Comparison of ENCODE assay signal across 9 cellular contexts in the genomic region with DNA sequence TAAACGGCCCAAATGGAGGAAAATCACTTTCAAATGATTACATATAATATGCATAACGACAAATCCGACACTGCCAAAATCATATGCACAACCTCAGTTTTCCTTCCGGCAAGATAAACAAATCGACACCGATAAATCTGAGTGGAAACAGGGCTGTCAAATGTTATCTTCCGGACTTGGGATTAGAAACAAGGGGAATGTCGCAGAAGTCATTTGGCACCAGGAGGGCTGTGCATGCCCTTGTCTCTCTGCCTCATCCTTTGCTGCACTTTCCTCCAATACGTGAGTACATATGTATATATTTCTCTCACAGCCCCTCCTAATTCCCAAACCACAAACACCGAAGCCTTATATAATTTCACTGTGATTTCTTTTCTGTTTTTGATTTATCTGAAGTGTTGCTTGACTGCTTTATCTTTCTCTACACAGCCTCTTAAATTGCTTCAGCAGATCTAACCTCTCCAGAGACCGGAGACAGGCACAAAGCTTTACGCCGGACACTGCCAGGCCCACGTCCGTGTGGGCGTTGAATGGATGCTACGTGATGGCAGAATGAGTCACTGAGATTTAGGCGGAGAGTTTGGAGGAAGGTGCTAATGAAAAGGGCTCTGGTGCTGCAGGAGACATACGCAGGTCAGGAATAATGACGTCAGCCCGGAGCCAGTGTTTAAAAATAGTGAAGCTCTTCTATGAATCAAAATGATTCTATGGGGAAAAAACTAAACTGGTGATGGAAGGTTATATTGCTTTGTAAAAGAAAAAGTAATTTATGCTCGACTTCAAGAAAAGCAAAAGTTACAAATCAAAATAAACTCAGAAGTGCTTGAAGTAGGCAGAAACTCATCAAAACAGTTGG. TPM values are rescaled to one million over a fixed set of nuclear protein-coding genes. Genes with fewer than 3 reads are reported as not detected.
DNase-seq lines count a peak whose midpoint lies in the region; ATAC-seq and TF ChIP-seq lines count a peak whose summit lies in the region.
"Had no signal": no experiment of that assay in that cellular context is flagged by ENCODE, and none has a peak within 500 bp of the region (broad histone marks: within the 10 kb centered on the region; RNA-seq: fewer than 3 reads in every experiment).

No MANE protein-coding gene starts in this region.

- H3K4me3 ChIP-seq in GM23338 (no peak overlapping the region), fibroblast of mammary gland (ENCODE audit: control insufficient read depth, low read depth, low read length) (no peak overlapping the region), trophoblast cell (ENCODE audit: low read depth, low read length) (no peak overlapping the region), thyroid gland (replicated peaks in 1 of 3) (no peak overlapping the region)

- H3K79me1 ChIP-seq in trophoblast cell (ENCODE audit: low read length) = no peaks in the 10 kb centered on the region

- no peak overlapping the region for H2AK5ac ChIP-seq in trophoblast cell (ENCODE audit: low read length)

- no peak overlapping the region for H3K9ac ChIP-seq in trophoblast cell (ENCODE audit: low read length)

- peaks cover 3% of the 10 kb centered on the region; the same call in 1 of the 3 replicates for H3K9me3 Mint-ChIP-seq in GM23338
- H3K9me3 Mint-ChIP-seq in stimulated activated memory B cell treated with anti-CD40 and anti-IgM and Interleukin-4, amounts not matched to agents 10 μg/mL and 1 μg/mL and 100 μg/mL, for 72 hours = no peaks in the 10 kb centered on the region

- intact Hi-C loops in thyroid gland (cut with DNase I) = no loop called here

- no peak overlapping the region for H3K18ac ChIP-seq in trophoblast cell (ENCODE audit: low read length)

- H2BK12ac ChIP-seq in trophoblast cell (ENCODE audit: low read length) = no peak overlapping the region

- DNase-seq in GM23338 (ENCODE audit: low spot score) (no peak), RKO (ENCODE audit: low spot score) (peak; percentile 86), fibroblast of mammary gland (ENCODE audit: low read depth) (peak; percentile 89), trophoblast cell (peak; percentile 28 to 55), KG1 (lab: John Stamatoyannopoulos, UW) (no peak), thyroid gland (no peak)
- DNase-seq: NCI-H510A treated with DMSO at 0.1 percent for 48 hours had no signal

- H2AFZ ChIP-seq in GM23338 (peak overlapping the region; percentile 93), trophoblast cell (ENCODE audit: insufficient read depth, low read length, poor library complexity) (no peak overlapping the region)

- no peaks in the 10 kb centered on the region for H3K4me1 ChIP-seq in GM23338 (ENCODE audit: insufficient read depth)
- no peaks in the 10 kb centered on the region for H3K4me1 ChIP-seq in trophoblast cell (ENCODE audit: control insufficient read depth in 1 of 2, insufficient read depth in 2 of 2, low read length in 2 of 2)
- H3K4me1 ChIP-seq in thyroid gland = peaks cover 0 to 3% of the 10 kb centered on the region in 2 donors

- H4K8ac ChIP-seq in trophoblast cell (ENCODE audit: low read depth, low read length) = no peak overlapping the region

- H3K4me3 Mint-ChIP-seq in GM23338 = no peak overlapping the region
- no peak overlapping the region for H3K4me3 Mint-ChIP-seq in stimulated activated memory B cell treated with anti-CD40 and anti-IgM and Interleukin-4, amounts not matched to agents 10 μg/mL and 1 μg/mL and 100 μg/mL, for 72 hours

- H3K27ac ChIP-seq in GM23338 (ENCODE audit: low read depth) (no peak overlapping the region), trophoblast cell (ENCODE audit: low read depth, low read length) (no peak overlapping the region), thyroid gland (no peak overlapping the region)

- H3K4me1 Mint-ChIP-seq in GM23338 = peaks cover 4% of the 10 kb centered on the region; the same call in 1 of the 3 replicates
- H3K4me1 Mint-ChIP-seq in stimulated activated memory B cell treated with anti-CD40 and anti-IgM and Interleukin-4, amounts not matched to agents 10 μg/mL and 1 μg/mL and 100 μg/mL, for 72 hours = peaks cover under 1% of the 10 kb centered on the region

- H3K4me2 ChIP-seq in GM23338 = no peak overlapping the region
- H3K4me2 ChIP-seq in trophoblast cell (ENCODE audit: low read length) = no peak overlapping the region

- TF ChIP-seq CTCF in GM23338 (conservative IDR thresholded peaks at IDR 0.05; ENCODE audit: low read depth in 2 of 2) (no peak), fibroblast of mammary gland (conservative IDR thresholded peaks at IDR 0.05; ENCODE audit: control insufficient read depth, insufficient read depth, low read depth, low read length) (no peak), thyroid gland (IDR thresholded peaks at IDR 0.05) (no peak)

- no peak for TF ChIP-seq POLR2A in thyroid gland (IDR thresholded peaks at IDR 0.05)

- H3K9me3 ChIP-seq in trophoblast cell (ENCODE audit: insufficient read depth, low read depth, low read length) (no peaks in the 10 kb centered on the region), thyroid gland (no peaks in the 10 kb centered on the region)

- no peaks in the 10 kb centered on the region for H3K79me2 ChIP-seq in GM23338 (replicated peaks; ENCODE audit: insufficient read depth)
- no peaks in the 10 kb centered on the region for H3K79me2 ChIP-seq in trophoblast cell (ENCODE audit: control insufficient read depth, insufficient read depth, low read length, poor library complexity)

- no peaks in the 10 kb centered on the region for H4K20me1 ChIP-seq in GM23338 (replicated peaks; ENCODE audit: insufficient read depth)

- H2BK120ac ChIP-seq in trophoblast cell (ENCODE audit: insufficient read depth, low read length, poor library complexity) = no peak overlapping the region

- no peak overlapping the region for H3K4ac ChIP-seq in trophoblast cell (ENCODE audit: low read depth, low read length)

- no peaks in the 10 kb centered on the region for H3F3A ChIP-seq in GM23338 (replicated peaks; ENCODE audit: low read depth)

- WGBS in trophoblast cell (ENCODE audit: extremely low coverage, insufficient coverage, insufficient read length) = no CpG with 5 or more reads among the region's 22 CpGs
- 66 to 68% methylated on average over 22 of the region's 22 CpGs for WGBS in thyroid gland, 2 donors

- H3K36me3 ChIP-seq in GM23338 (ENCODE audit: insufficient read depth) (no peaks in the 10 kb centered on the region), trophoblast cell (ENCODE audit: control insufficient read depth in 1 of 2, insufficient read depth in 2 of 2, low read length in 2 of 2) (no peaks in the 10 kb centered on the region), thyroid gland (no peaks in the 10 kb centered on the region)

- H3K23ac ChIP-seq in trophoblast cell (ENCODE audit: low read length) = no peak overlapping the region

- H3K27ac Mint-ChIP-seq in GM23338 = no peak overlapping the region
- H3K27ac Mint-ChIP-seq in stimulated activated memory B cell treated with anti-CD40 and anti-IgM and Interleukin-4, amounts not matched to agents 10 μg/mL and 1 μg/mL and 100 μg/mL, for 72 hours = no peak overlapping the region

- H4K91ac ChIP-seq in trophoblast cell (ENCODE audit: low read depth, low read length) = no peak overlapping the region

- H4K12ac ChIP-seq in trophoblast cell (ENCODE audit: low read depth, low read length) = no peak overlapping the region

- H3K14ac ChIP-seq in trophoblast cell (ENCODE audit: low read length) = no peak overlapping the region

- no peaks in the 10 kb centered on the region for H3K27me3 ChIP-seq in GM23338 (ENCODE audit: insufficient read depth)
- no peaks in the 10 kb centered on the region for H3K27me3 ChIP-seq in trophoblast cell (ENCODE audit: insufficient read depth, low read length)
- H3K27me3 ChIP-seq in thyroid gland = no peaks in the 10 kb centered on the region

- no peak overlapping the region for H2BK5ac ChIP-seq in trophoblast cell (ENCODE audit: low read depth, low read length, poor library complexity)

- ATAC-seq in GM23338 = no peak
- no peak for ATAC-seq in HG03460 (IDR thresholded peaks at IDR 0.05; ENCODE audit: unreplicated experiment)
- no peak for ATAC-seq in stimulated activated memory B cell treated with anti-CD40 and anti-IgM and Interleukin-4, amounts not matched to agents 10 μg/mL and 1 μg/mL and 100 μg/mL, for 72 hours

- H3K9me2 ChIP-seq in GM23338 (ENCODE audit: insufficient read depth) = no peaks in the 10 kb centered on the region

- peaks cover 4% of the 10 kb centered on the region for H3K27me3 Mint-ChIP-seq in GM23338 (ENCODE audit: insufficient read depth, low read depth, poor library complexity)
- no peaks in the 10 kb centered on the region for H3K27me3 Mint-ChIP-seq in stimulated activated memory B cell treated with anti-CD40 and anti-IgM and Interleukin-4, amounts not matched to agents 10 μg/mL and 1 μg/mL and 100 μg/mL, for 72 hours

- H3K36me3 Mint-ChIP-seq in GM23338 (ENCODE audit: low read depth) = no peaks in the 10 kb centered on the region
- H3K36me3 Mint-ChIP-seq in stimulated activated memory B cell treated with anti-CD40 and anti-IgM and Interleukin-4, amounts not matched to agents 10 μg/mL and 1 μg/mL and 100 μg/mL, for 72 hours = no peaks in the 10 kb centered on the region

RNA-seq across cellular contexts. Expression of a gene that starts 21.0 kb away (rescaled TPM):
- 43.6 and 47.4 TPM in 2 replicates for total RNA-seq in GM23338 (2014; rRNA removed; shearing (Covaris generic))
- polyA plus RNA-seq in GM23338 (2016; fragmentation: Nextera tagmentation; extraction: Ambion mirVana) = 33.4 and 42.7 TPM in 2 replicates
- 15.5 and 16.5 TPM in 2 replicates for polyA plus RNA-seq in trophoblast cell (2013)
- total RNA-seq in thyroid gland = 100 to 1,000 TPM in 1 of 4 donors, 10 to 100 TPM in 3; 74.4 to 112 (median 85.6) TPM

RNA-seq across cellular contexts. Expression of a gene that starts 31.5 kb away (rescaled TPM):
- 8.5 and 12.9 TPM in 2 replicates for total RNA-seq in GM23338 (2014; rRNA removed; shearing (Covaris generic))
- 211 and 233 TPM in 2 replicates for polyA plus RNA-seq in GM23338 (2016; fragmentation: Nextera tagmentation; extraction: Ambion mirVana)
- 59.8 and 60.8 TPM in 2 replicates for polyA plus RNA-seq in trophoblast cell (2013)
- total RNA-seq in thyroid gland = 10 to 100 TPM; 13.3 to 57.8 (median 32.4) TPM

RNA-seq across cellular contexts. Expression of a gene that starts 44.4 kb away (rescaled TPM):
- not detected in 2 replicates for total RNA-seq in GM23338 (2014; rRNA removed; shearing (Covaris generic))
- polyA plus RNA-seq in GM23338 (2016; fragmentation: Nextera tagmentation; extraction: Ambion mirVana) = not detected in 2 replicates
- 0.12 TPM in 2 replicates for polyA plus RNA-seq in trophoblast cell (2013)
- under 1 TPM in 2 of 4 donors, not detected in 2; 0.11 to 0.46 TPM for total RNA-seq in thyroid gland

RNA-seq across cellular contexts. Expression of a gene that starts 56.5 kb away (rescaled TPM):
- 41.4 and 47.7 TPM in 2 replicates for total RNA-seq in GM23338 (2014; rRNA removed; shearing (Covaris generic))
- polyA plus RNA-seq in GM23338 (2016; fragmentation: Nextera tagmentation; extraction: Ambion mirVana) = 0.58 and 0.63 TPM in 2 replicates
- polyA plus RNA-seq in trophoblast cell (2013) = 62.0 and 62.5 TPM in 2 replicates
- 100 to 1,000 TPM; 152 to 256 (median 212) TPM for total RNA-seq in thyroid gland

Comparison
In these comparisons a context has a peak if more than half of its experiments do, and no peak if none do; other contexts are left out.
1. DNase-seq: peak in RKO (single experiment), fibroblast of mammary gland (single experiment) and trophoblast cell (2 of 2); none in GM23338 (single experiment), KG1 (single experiment) and thyroid gland (0 of 2).